35 cellular contexts compared by ENCODE assay signal in the genomic region with DNA sequence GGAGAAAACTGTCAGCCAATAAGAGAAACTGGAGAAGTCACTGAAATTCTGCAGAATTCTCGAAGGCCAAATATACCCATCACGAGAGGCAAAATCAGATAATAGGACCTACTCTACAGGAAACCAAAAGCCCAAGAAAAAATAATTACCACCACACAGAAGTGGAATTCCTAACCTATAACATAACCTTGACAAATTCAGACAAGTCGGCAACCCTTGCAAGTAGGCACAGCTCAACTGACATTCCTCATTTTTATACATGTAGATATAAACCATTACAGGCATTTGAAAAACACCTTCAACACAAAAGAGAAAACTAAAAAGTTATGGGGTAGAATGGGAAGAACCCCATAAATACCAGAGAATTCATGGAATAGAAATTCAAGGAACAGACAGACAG.
"Had no signal": no experiment of that assay in that cellular context is flagged by ENCODE, and none has a peak within 500 bp of the region (broad histone marks: within the 10 kb centered on the region; RNA-seq: fewer than 3 reads in every experiment).

No MANE protein-coding gene starts in this region.

- H3K36me3 ChIP-seq: adrenal gland, breast epithelium, colonic mucosa, MG63, SJSA1 had no signal

- DNase-seq: activated B cell treated with CpG ODN at 0.5 μM for 24 hours; activated CD4-positive, alpha-beta memory T cell treated with anti-CD3 and anti-CD28 coated beads for 36 hours; activated CD4-positive, alpha-beta T cell treated with anti-CD3 and anti-CD28 coated beads for 4 hours; activated CD4-positive, alpha-beta T cell treated with anti-CD3 and anti-CD28 coated beads, Interleukin-2, amount 50 U/mL, for 1 hour; activated CD4-positive, CD25-positive, alpha-beta regulatory T cell treated with anti-CD3 and anti-CD28 coated beads, Interleukin-2, amount 50 U/mL, for 72 hours; activated gamma-delta T cell treated with Interleukin-2 at 50 U/mL for 16 hours; activated naive CD4-positive, alpha-beta T cell treated with anti-CD3 and anti-CD28 coated beads for 36 hours; activated naive CD8-positive, alpha-beta T cell treated with anti-CD3 and anti-CD28 coated beads, Interleukin-2, amount 10 ng/mL, durations not matched to agents 7 days and 5 days; activated T-cell treated with anti-CD3 and anti-CD28 coated beads, Interleukin-2, amount 50 U/mL, for 1 hour; adrenal gland; body of pancreas; caudate nucleus; colonic mucosa; Kasumi-1; KG1; MG63; NCI-H1048; NCI-H1105 treated with DMSO at 0.1 percent for 48 hours; NCI-H1436; NCI-H1694; NCI-H1930; NCI-H2081 treated with DMSO at 0.1 percent for 48 hours; NCI-H226; NCI-H524 treated with DMSO at 0.1 percent for 48 hours; SHP77 treated with DMSO at 0.1 percent for 48 hours; SK-N-SH; T-cell; T-helper 2 cell; T-helper 9 cell had no signal

- FAIRE-seq: astrocyte had no signal

- H3K27me3 ChIP-seq: adrenal gland, body of pancreas, breast epithelium, colonic mucosa, MG63, SJSA1 had no signal

- H3K4me1 Mint-ChIP-seq: activated B cell treated with CpG ODN at 0.5 μM for 24 hours had no signal

- H3K4me1 ChIP-seq: adrenal gland, body of pancreas, breast epithelium, colonic mucosa, SJSA1 had no signal

- H3K9me3 ChIP-seq: adrenal gland, body of pancreas, breast epithelium, colonic mucosa, MG63, SJSA1, SK-N-SH had no signal

- ATAC-seq: body of pancreas, Panc1, T-cell had no signal

- H3K4me3 Mint-ChIP-seq: activated B cell treated with CpG ODN at 0.5 μM for 24 hours; activated CD4-positive, alpha-beta memory T cell treated with anti-CD3 and anti-CD28 coated beads for 36 hours; activated naive CD4-positive, alpha-beta T cell treated with anti-CD3 and anti-CD28 coated beads for 36 hours; activated T-helper 1 cell treated with anti-CD3 and anti-CD28 coated beads, Interleukin-12 subunit alpha, Interleukin-12 subunit beta, Interleukin-2, Interleukin-4 antibody, amounts not matched to agents 30 ng/mL and 10 ng/mL and 1 ng/mL, durations not matched to agents 14 hours and 24 hours and 36 hours had no signal

- H3K4me3 ChIP-seq: adrenal gland, body of pancreas, breast epithelium, colonic mucosa, MG63, SJSA1 had no signal

- H3K36me3 Mint-ChIP-seq: activated CD4-positive, alpha-beta memory T cell treated with anti-CD3 and anti-CD28 coated beads for 36 hours; activated naive CD8-positive, alpha-beta T cell treated with anti-CD3 and anti-CD28 coated beads, Interleukin-2, amount 10 ng/mL, durations not matched to agents 7 days and 5 days; T-cell had no signal

- H3K27me3 Mint-ChIP-seq: activated B cell treated with CpG ODN at 0.5 μM for 24 hours, T-cell had no signal

- H3K27ac Mint-ChIP-seq: activated B cell treated with CpG ODN at 0.5 μM for 24 hours; activated CD4-positive, alpha-beta memory T cell treated with anti-CD3 and anti-CD28 coated beads for 36 hours; activated naive CD4-positive, alpha-beta T cell treated with anti-CD3 and anti-CD28 coated beads for 36 hours; activated T-helper 1 cell treated with anti-CD3 and anti-CD28 coated beads, Interleukin-12 subunit alpha, Interleukin-12 subunit beta, Interleukin-2, Interleukin-4 antibody, amounts not matched to agents 30 ng/mL and 10 ng/mL and 1 ng/mL, durations not matched to agents 14 hours and 24 hours and 36 hours had no signal

- H3K27ac ChIP-seq: adrenal gland, body of pancreas, breast epithelium, colonic mucosa, SJSA1, VCaP had no signal

- H3K9me3 Mint-ChIP-seq: activated B cell treated with CpG ODN at 0.5 μM for 24 hours; activated CD4-positive, alpha-beta memory T cell treated with anti-CD3 and anti-CD28 coated beads for 36 hours; activated naive CD4-positive, alpha-beta T cell treated with anti-CD3 and anti-CD28 coated beads for 36 hours; activated T-helper 1 cell treated with anti-CD3 and anti-CD28 coated beads, Interleukin-12 subunit alpha, Interleukin-12 subunit beta, Interleukin-2, Interleukin-4 antibody, amounts not matched to agents 30 ng/mL and 10 ng/mL and 1 ng/mL, durations not matched to agents 14 hours and 24 hours and 36 hours; T-cell had no signal
